In genomic region chr4:7650606-7651400, GRCh38 we compare ENCODE assay signal across 10 cellular contexts.
DNase-seq lines count a peak whose midpoint lies in the region; ATAC-seq, FAIRE-seq and TF ChIP-seq lines count a peak whose summit lies in the region.
"Had no signal": no experiment of that assay in that cellular context is flagged by ENCODE, and none has a peak within 500 bp of the region (broad histone marks: within the 10 kb centered on the region; RNA-seq: fewer than 3 reads in every experiment).

No MANE protein-coding gene starts in this region.

- peaks cover 60% of the 10 kb centered on the region for H3K4me1 Mint-ChIP-seq in HFFc6 (ENCODE audit: low read depth)
- peaks cover 43% of the 10 kb centered on the region for H3K4me1 Mint-ChIP-seq in activated CD4-positive, alpha-beta memory T cell treated with anti-CD3 and anti-CD28 coated beads for 36 hours (ENCODE audit: low read depth)

- H4K20me1 ChIP-seq in BLaER1, result no peaks in the 10 kb centered on the region
- no peaks in the 10 kb centered on the region for H4K20me1 ChIP-seq in HepG2 (ENCODE audit: insufficient read depth, low read length)

- no peak for TF ChIP-seq POLR2A in HepG2 (IDR thresholded peaks at IDR 0.05; ENCODE audit: insufficient read depth in 1 of 2, low read depth in 2 of 2, low read length in 2 of 2)

- H3K36me3 ChIP-seq in BLaER1, result peaks cover 10% of the 10 kb centered on the region
- no peaks in the 10 kb centered on the region for H3K36me3 ChIP-seq in HepG2 (replicated peaks in 1 of 2; ENCODE audit: control insufficient read depth in 1 of 2, insufficient read depth in 2 of 2, low read length in 2 of 2)

- TF ChIP-seq CTCF in HFFc6 (IDR thresholded peaks at IDR 0.05) (no peak; the same call in 1 of the 2 replicates), HepG2 (CRISPR knock-in tag; IDR thresholded peaks at IDR 0.05) (peak; percentile 33; the same call in 1 of the 2 replicates)

- 75% methylated on average over 12 of the region's 22 CpGs for WGBS in HepG2 (ENCODE audit: low lambda C conversion rate)

- no peak for FAIRE-seq in HepG2 (lab: Jason Lieb, UNC)

- no peak overlapping the region for H3K4me3 ChIP-seq in BLaER1
- no peak overlapping the region for H3K4me3 ChIP-seq in HepG2 (replicated peaks in 1 of 3; ENCODE audit: insufficient read depth in 1 of 3, low read depth in 2 of 3, low read length in 3 of 3)
- H3K4me3 ChIP-seq: dorsolateral prefrontal cortex had no signal

- no peaks in the 10 kb centered on the region for H3K27me3 ChIP-seq in BLaER1
- H3K27me3 ChIP-seq in HepG2 (ENCODE audit: control insufficient read depth in 1 of 2, insufficient read depth in 2 of 2, low read length in 2 of 2), result no peaks in the 10 kb centered on the region

- peaks cover 6% of the 10 kb centered on the region; the same call in 1 of the 2 replicates for H3K27me3 Mint-ChIP-seq in HFFc6 (ENCODE audit: insufficient read depth)
- peaks cover 9% of the 10 kb centered on the region for H3K27me3 Mint-ChIP-seq in activated CD4-positive, alpha-beta memory T cell treated with anti-CD3 and anti-CD28 coated beads for 36 hours

- H3K4me1 ChIP-seq in BLaER1 (peaks cover 99% of the 10 kb centered on the region), HepG2 (ENCODE audit: insufficient read depth, low read length) (peaks cover 48% of the 10 kb centered on the region)

- H3K4me2 ChIP-seq in BLaER1, result peak overlapping the region; percentile 99
- H3K4me2 ChIP-seq in HepG2 (ENCODE audit: low read depth, low read length), result no peak overlapping the region

- H3K9ac ChIP-seq in BLaER1 (peak overlapping the region; percentile 73), HepG2 (ENCODE audit: insufficient read depth, low read depth, low read length) (no peak overlapping the region)

- H3K36me3 Mint-ChIP-seq in HFFc6 (ENCODE audit: low read depth), result peaks cover 8% of the 10 kb centered on the region
- no peaks in the 10 kb centered on the region for H3K36me3 Mint-ChIP-seq in activated CD4-positive, alpha-beta memory T cell treated with anti-CD3 and anti-CD28 coated beads for 36 hours

- H3K9me3 ChIP-seq in BLaER1 (peaks cover 15% of the 10 kb centered on the region), HepG2 (ENCODE audit: low read length) (no peaks in the 10 kb centered on the region)

- in situ Hi-C loops in HepG2 (cut with HindIII; ENCODE audit: extremely low pct_ligation_motif_present, low pct_unique_long_range_greater_than_20kb), result no loop called here

- H3K27ac ChIP-seq in BLaER1 (peak overlapping the region; percentile 90), HepG2 (ENCODE audit: extremely low read length, insufficient read depth, low read length) (no peak overlapping the region)

- no peaks in the 10 kb centered on the region for H3K79me2 ChIP-seq in HepG2 (ENCODE audit: insufficient read depth, low read length)

- H2AFZ ChIP-seq in HepG2 (ENCODE audit: low read length), result no peak overlapping the region

- H3K27ac Mint-ChIP-seq in HFFc6, result peak overlapping the region; percentile 67
- no peak overlapping the region for H3K27ac Mint-ChIP-seq in activated CD4-positive, alpha-beta memory T cell treated with anti-CD3 and anti-CD28 coated beads for 36 hours

- POLR2A ChIA-PET in activated CD4-positive, alpha-beta memory T cell treated with anti-CD3 and anti-CD28 coated beads for 36 hours (lab: Charles Lee), result no interaction called here
- POLR2A ChIA-PET in HepG2 (lab: Yijun Ruan, JAX), result interaction anchor here (0.9 to 1.0 kb wide), 2 partner anchors 12 to 119 kb away, joined by 3 read pairs; no protein-coding TSS in a partner anchor

- no peak for TF ChIP-seq RAD21 in HepG2 (CRISPR knock-in tag; IDR thresholded peaks at IDR 0.05)

- ATAC-seq in HepG2, result no peak
- no peak for ATAC-seq in GM21360 (IDR thresholded peaks at IDR 0.05; ENCODE audit: unreplicated experiment)

- no peak for DNase-seq in HFFc6
- peak; percentile 55 for DNase-seq in activated CD4-positive, alpha-beta memory T cell treated with anti-CD3 and anti-CD28 coated beads for 36 hours
- DNase-seq in HepG2 (ENCODE audit: low spot score), result no peak
- no peak for DNase-seq in NCI-H2171 (lab: John Stamatoyannopoulos, UW)
- no peak for DNase-seq in NCI-H1417 treated with DMSO at 0.1 percent for 48 hours (lab: John Stamatoyannopoulos, UW)
- DNase-seq in DMS153 (lab: John Stamatoyannopoulos, UW), result no peak

- intact Hi-C loops in activated CD4-positive, alpha-beta memory T cell treated with anti-CD3 and anti-CD28 coated beads for 36 hours (cut with micrococcal nuclease), result loop anchor here (1.0 to 2.0 kb wide), 2 partner anchors 180 to 468 kb away; no protein-coding TSS in a partner anchor
- intact Hi-C loops in HepG2 (cut with micrococcal nuclease; ENCODE audit: unreplicated experiment), result no loop called here

- CTCF ChIA-PET in activated CD4-positive, alpha-beta memory T cell treated with anti-CD3 and anti-CD28 coated beads for 36 hours (lab: Charles Lee), result interaction anchor here (0.7 to 1.0 kb wide), 2 partner anchors 10 to 72 kb away, joined by 3 read pairs; no protein-coding TSS in a partner anchor
- CTCF ChIA-PET in HepG2 (lab: Yijun Ruan, JAX; ENCODE audit: low intra/inter-chr PET ratio, low total read pairs), result no interaction called here

- peaks cover 12% of the 10 kb centered on the region for H3K9me3 Mint-ChIP-seq in HFFc6
- no peaks in the 10 kb centered on the region for H3K9me3 Mint-ChIP-seq in activated CD4-positive, alpha-beta memory T cell treated with anti-CD3 and anti-CD28 coated beads for 36 hours
- H3K9me3 Mint-ChIP-seq: stimulated activated naive CD8-positive, alpha-beta T cell treated with anti-CD3 and anti-CD28 coated beads, Interleukin-15, amount 100 ng/mL, for 72 hours had no signal

- BruUV-seq in HepG2 (replicated peaks; lab: Mats Ljungman, UMichigan), result no TSS peak

- TF ChIP-seq EP300 in HepG2 (IDR thresholded peaks at IDR 0.05; ENCODE audit: low read depth in 2 of 2, low read length in 2 of 2) (no peak), HepG2 (CRISPR knock-in tag; IDR thresholded peaks at IDR 0.05; ENCODE audit: borderline replicate concordance) (no peak)

- H3K4me3 Mint-ChIP-seq in HFFc6, result peak overlapping the region; percentile 23; the same call in 1 of the 2 replicates
- no peak overlapping the region for H3K4me3 Mint-ChIP-seq in activated CD4-positive, alpha-beta memory T cell treated with anti-CD3 and anti-CD28 coated beads for 36 hours

TF ChIP-seq in HepG2, 621 proteins besides CTCF, POLR2A, EP300 and RAD21:
- no peak for TF ChIP-seq BRF2 (CRISPR knock-in tag; IDR thresholded peaks at IDR 0.05)
- no peak for TF ChIP-seq ZNF879 (CRISPR knock-in tag; IDR thresholded peaks at IDR 0.05)
- TF ChIP-seq ZNF878 (CRISPR knock-in tag; IDR thresholded peaks at IDR 0.05), result no peak
- 0 out of 2 replicates have a peak, but pooled peaks have one; percentile 8 for TF ChIP-seq SMC3 (IDR thresholded peaks at IDR 0.05; ENCODE audit: low read length)
- peak; percentile 23; the same call in 1 of the 2 replicates for TF ChIP-seq STAG1 (CRISPR knock-in tag; IDR thresholded peaks at IDR 0.05)
- TF ChIP-seq ZNF207 (IDR thresholded peaks at IDR 0.05; ENCODE audit: borderline replicate concordance), result no peak
- TF ChIP-seq CENPBD1 (CRISPR knock-in tag; IDR thresholded peaks at IDR 0.05; ENCODE audit: borderline replicate concordance, low read depth), result no peak
- no peak for TF ChIP-seq ZBTB10 (CRISPR knock-in tag; IDR thresholded peaks at IDR 0.05; ENCODE audit: borderline replicate concordance)
- no peak for TF ChIP-seq MTF1 (CRISPR knock-in tag; IDR thresholded peaks at IDR 0.05)
- no peak for TF ChIP-seq ZBTB7A (CRISPR knock-in tag; IDR thresholded peaks at IDR 0.05)
